ENCODE assay signal across 32 cellular contexts in genomic region chr1:91135799-91136198, GRCh38.
"Had no signal": no experiment of that assay in that cellular context is flagged by ENCODE, and none has a peak within 500 bp of the region (broad histone marks: within the 10 kb centered on the region; RNA-seq: fewer than 3 reads in every experiment).

No MANE protein-coding gene starts in this region.

- H3K36me3 ChIP-seq: adrenal gland, breast epithelium, Peyer's patch, SJSA1 had no signal

- H3K4me3 ChIP-seq: adrenal gland, body of pancreas, breast epithelium, Peyer's patch, SJSA1 had no signal

- H3K36me3 Mint-ChIP-seq: activated naive CD4-positive, alpha-beta T cell treated with anti-CD3 and anti-CD28 coated beads, Interleukin-2, amount 50 U/mL, for 72 hours had no signal

- H3K9me3 ChIP-seq: adrenal gland, body of pancreas, breast epithelium, Peyer's patch, SJSA1, SK-N-SH had no signal

- FAIRE-seq: astrocyte, TTC549 had no signal

- H3K4me1 Mint-ChIP-seq: activated CD4-positive, alpha-beta T cell treated with anti-CD3 and anti-CD28 coated beads for 36 hours; activated CD4-positive, alpha-beta T cell treated with anti-CD3 and anti-CD28 coated beads, Interleukin-2, amount 10 ng/mL, durations not matched to agents 7 days and 5 days had no signal

- H3K27ac Mint-ChIP-seq: activated CD4-positive, alpha-beta T cell treated with anti-CD3 and anti-CD28 coated beads for 36 hours; activated CD4-positive, alpha-beta T cell treated with anti-CD3 and anti-CD28 coated beads, Interleukin-2, amount 10 ng/mL, durations not matched to agents 7 days and 5 days; activated CD8-positive, alpha-beta T cell treated with anti-CD3 and anti-CD28 coated beads, Interleukin-2, amount 10 ng/mL, durations not matched to agents 7 days and 5 days; activated naive CD4-positive, alpha-beta T cell treated with anti-CD3 and anti-CD28 coated beads for 36 hours; activated naive CD4-positive, alpha-beta T cell treated with anti-CD3 and anti-CD28 coated beads, Interleukin-2, amount 50 U/mL, for 72 hours; activated T-cell treated with anti-CD3 and anti-CD28 coated beads, Interleukin-2, amount 50 U/mL, for 24 hours; activated T-helper 2 cell treated with anti-CD3 and anti-CD28 coated beads, Interferon-gamma antibody, Interleukin-2, Interleukin-4, amounts not matched to agents 10 μg/mL and 5 μg/mL and 100 μg/mL, durations not matched to agents 14 hours and 24 hours and 36 hours; T-helper 1 cell treated with Interleukin-12 subunit alpha and Interleukin-12 subunit beta and Interleukin-4 antibody, amounts not matched to agents 30 μg/mL and 1 μg/mL, for 36 hours; T-helper 2 cell treated with Interferon-gamma antibody and Interleukin-4, amounts not matched to agents 5 μg/mL and 100 μg/mL, for 36 hours had no signal

- H3K27me3 ChIP-seq: body of pancreas, breast epithelium, Peyer's patch, SJSA1 had no signal

- H3K4me1 ChIP-seq: adrenal gland, body of pancreas, breast epithelium, Peyer's patch, SJSA1 had no signal

- ATAC-seq: activated CD4-positive, alpha-beta T cell treated with anti-CD3 and anti-CD28 coated beads for 36 hours; activated CD4-positive, CD25-positive, alpha-beta regulatory T cell treated with anti-CD3 and anti-CD28 coated beads, Interleukin-2, amount 50 U/mL, for 24 hours; activated CD8-positive, alpha-beta T cell treated with anti-CD3 and anti-CD28 coated beads, Interleukin-2, amount 10 ng/mL, durations not matched to agents 7 days and 5 days; activated naive CD4-positive, alpha-beta T cell treated with anti-CD3 and anti-CD28 coated beads, Interleukin-2, amount 50 U/mL, for 72 hours; body of pancreas had no signal

- H3K9ac ChIP-seq: KMS-11, SK-N-SH had no signal

- H3K4me2 ChIP-seq: KMS-11, SK-N-SH had no signal

- DNase-seq: activated CD4-positive, alpha-beta T cell treated with anti-CD3 and anti-CD28 coated beads for 36 hours; activated CD4-positive, alpha-beta T cell treated with anti-CD3 and anti-CD28 coated beads, Interleukin-2, amount 10 ng/mL, durations not matched to agents 7 days and 5 days; activated CD4-positive, alpha-beta T cell treated with anti-CD3 and anti-CD28 coated beads, Interleukin-2, amount 50 U/mL, for 48 hours; activated CD8-positive, alpha-beta T cell treated with anti-CD3 and anti-CD28 coated beads, Interleukin-2, amount 10 ng/mL, durations not matched to agents 7 days and 5 days; activated gamma-delta T cell; activated naive CD4-positive, alpha-beta T cell treated with anti-CD3 and anti-CD28 coated beads for 36 hours; activated T-cell treated with anti-CD3 and anti-CD28 coated beads, Interleukin-2, amount 50 U/mL, for 24 hours; adrenal gland; body of pancreas; MM.1S; NCI-H1092 treated with DMSO at 0.1 percent for 48 hours; NCI-H1417; NCI-H146; NCI-H187 treated with DMSO at 0.1 percent for 48 hours; NCI-H2081; NCI-H2171 treated with DMSO at 0.1 percent for 48 hours; NCI-H226; NCI-H524 treated with DMSO at 0.1 percent for 48 hours; Peyer's patch; RPMI8226; SHP77 treated with DMSO at 0.1 percent for 48 hours; SK-N-SH had no signal

- H3K4me3 Mint-ChIP-seq: activated CD4-positive, alpha-beta T cell treated with anti-CD3 and anti-CD28 coated beads for 36 hours; activated CD4-positive, alpha-beta T cell treated with anti-CD3 and anti-CD28 coated beads, Interleukin-2, amount 10 ng/mL, durations not matched to agents 7 days and 5 days; activated CD8-positive, alpha-beta T cell treated with anti-CD3 and anti-CD28 coated beads, Interleukin-2, amount 10 ng/mL, durations not matched to agents 7 days and 5 days; activated naive CD4-positive, alpha-beta T cell treated with anti-CD3 and anti-CD28 coated beads for 36 hours; activated T-cell treated with anti-CD3 and anti-CD28 coated beads, Interleukin-2, amount 50 U/mL, for 24 hours; T-helper 1 cell treated with Interleukin-12 subunit alpha and Interleukin-12 subunit beta and Interleukin-4 antibody, amounts not matched to agents 30 μg/mL and 1 μg/mL, for 36 hours; T-helper 2 cell treated with Interferon-gamma antibody and Interleukin-4, amounts not matched to agents 5 μg/mL and 100 μg/mL, for 36 hours had no signal

- H3K9me3 Mint-ChIP-seq: activated CD4-positive, alpha-beta T cell treated with anti-CD3 and anti-CD28 coated beads, Interleukin-2, amount 10 ng/mL, durations not matched to agents 7 days and 5 days; activated naive CD4-positive, alpha-beta T cell treated with anti-CD3 and anti-CD28 coated beads for 36 hours; activated naive CD4-positive, alpha-beta T cell treated with anti-CD3 and anti-CD28 coated beads, Interleukin-2, amount 50 U/mL, for 72 hours; activated T-cell treated with anti-CD3 and anti-CD28 coated beads, Interleukin-2, amount 50 U/mL, for 24 hours; activated T-helper 2 cell treated with anti-CD3 and anti-CD28 coated beads, Interferon-gamma antibody, Interleukin-2, Interleukin-4, amounts not matched to agents 10 μg/mL and 5 μg/mL and 100 μg/mL, durations not matched to agents 14 hours and 24 hours and 36 hours; T-helper 1 cell treated with Interleukin-12 subunit alpha and Interleukin-12 subunit beta and Interleukin-4 antibody, amounts not matched to agents 30 μg/mL and 1 μg/mL, for 36 hours; T-helper 2 cell treated with Interferon-gamma antibody and Interleukin-4, amounts not matched to agents 5 μg/mL and 100 μg/mL, for 36 hours had no signal

- H3K27ac ChIP-seq: adrenal gland, body of pancreas, breast epithelium, KMS-11, Peyer's patch, SJSA1 had no signal

- H3K9me2 ChIP-seq: SK-N-SH had no signal
